In genomic region chr13:25167775-25168174, GRCh38 we compare ENCODE assay signal across 21 cellular contexts. TPM values are rescaled to one million over a fixed set of nuclear protein-coding genes. Genes with fewer than 3 reads are reported as not detected.
DNase-seq lines count a peak whose midpoint lies in the region; ATAC-seq and TF ChIP-seq lines count a peak whose summit lies in the region.
"Had no signal": no experiment of that assay in that cellular context is flagged by ENCODE, and none has a peak within 500 bp of the region (broad histone marks: within the 10 kb centered on the region; RNA-seq: fewer than 3 reads in every experiment).

No MANE protein-coding gene starts in this region.

- no peak overlapping the region for H2AFZ ChIP-seq in neural cell (ENCODE audit: low read depth, low read length)
- H2AFZ ChIP-seq: GM23338 had no signal

- no peaks in the 10 kb centered on the region for H3K27me3 ChIP-seq in neural cell (ENCODE audit: insufficient read depth, low read depth, low read length)
- H3K27me3 ChIP-seq in H7 (ENCODE audit: control insufficient read depth, insufficient read depth, low read length): peaks cover 36% of the 10 kb centered on the region

- H3K27ac ChIP-seq in neural cell (ENCODE audit: low read length): peak overlapping the region; percentile 98
- H3K27ac ChIP-seq: A549, BLaER1 had no signal

- H3K9me3 ChIP-seq in neural cell (ENCODE audit: low read length): no peaks in the 10 kb centered on the region
- H3K9me3 ChIP-seq: A549, SK-N-SH had no signal

- TF ChIP-seq RAD21 in neural cell (conservative IDR thresholded peaks at IDR 0.05): no peak

- POLR2A ChIA-PET in HEK293T (lab: Yijun Ruan, JAX): no interaction called here

- DNase-seq in G401 (ENCODE audit: low spot score): peak; percentile 49
- DNase-seq in NCI-H82 treated with DMSO at 0.1 percent for 48 hours (lab: John Stamatoyannopoulos, UW; ENCODE audit: unreplicated experiment): peak; percentile 81
- DNase-seq in cerebellar cortex (ENCODE audit: low spot score): peak; percentile 45
- no peak for DNase-seq in midbrain (lab: John Stamatoyannopoulos, UW)
- no peak for DNase-seq in H7
- no peak for DNase-seq in HEK293T (ENCODE audit: extremely low spot score)
- DNase-seq: CD4-positive, alpha-beta memory T cell; MM.1S; NCI-H1092 treated with DMSO at 0.1 percent for 48 hours; NCI-H2081 treated with DMSO at 0.1 percent for 48 hours; NCI-H510A; Right ventricle myocardium superior; SK-N-SH had no signal

- peaks cover 7% of the 10 kb centered on the region for H3F3A ChIP-seq in neural cell (ENCODE audit: insufficient read depth, low read length, poor library complexity, severe bottlenecking)

- ATAC-seq in HG02759 (IDR thresholded peaks at IDR 0.05; ENCODE audit: unreplicated experiment): no peak
- ATAC-seq: A549, GM12878, GM23338, HCT116 had no signal

- peak overlapping the region; percentile 52 for H3K9ac ChIP-seq in neural cell (ENCODE audit: low read length)
- H3K9ac ChIP-seq: BLaER1, SK-N-SH had no signal

- peaks cover 60% of the 10 kb centered on the region for H3K79me2 ChIP-seq in neural cell (replicated peaks; ENCODE audit: insufficient read depth, low read length)

- no peak for TF ChIP-seq EP300 in neural cell (conservative IDR thresholded peaks at IDR 0.05; ENCODE audit: poor library complexity, severe bottlenecking)

- TF ChIP-seq CTCF in neural cell (IDR thresholded peaks at IDR 0.05; ENCODE audit: poor library complexity, severe bottlenecking): no peak

- H3K4me2 ChIP-seq in neural cell (ENCODE audit: low read length): peak overlapping the region; percentile 88
- H3K4me2 ChIP-seq: A549, BLaER1, GM23338, SK-N-SH had no signal

- CTCF ChIA-PET in HEK293T (lab: Yijun Ruan, JAX): no interaction called here

- no peaks in the 10 kb centered on the region for H3K9me2 ChIP-seq in neural cell (ENCODE audit: insufficient read depth, low read length)
- H3K9me2 ChIP-seq: SK-N-SH had no signal

- in situ Hi-C loops in G401 (cut with HindIII; ENCODE audit: low sequenced_read_pairs): no loop called here

- H4K20me1 ChIP-seq in neural cell (ENCODE audit: insufficient read depth): no peaks in the 10 kb centered on the region
- H4K20me1 ChIP-seq: BLaER1 had no signal

- H3K4me3 ChIP-seq in neural cell (ENCODE audit: low read length) (peak overlapping the region; percentile 72), H7 (ENCODE audit: insufficient read depth, low read depth, low read length) (no peak overlapping the region)
- H3K4me3 ChIP-seq: A549, BLaER1, GM12878, GM23338 had no signal

- H3K36me3 ChIP-seq in neural cell (ENCODE audit: insufficient read depth, low read length) (peaks cover 9% of the 10 kb centered on the region), H7 (replicated peaks; ENCODE audit: control insufficient read depth, insufficient read depth, low read length) (no peaks in the 10 kb centered on the region)
- H3K36me3 ChIP-seq: BLaER1 had no signal

TF ChIP-seq in neural cell, 6 proteins besides CTCF, POLR2A, EP300 and RAD21:
- no peak for TF ChIP-seq MXI1 (conservative IDR thresholded peaks at IDR 0.05; ENCODE audit: poor library complexity, severe bottlenecking)
- no peak for TF ChIP-seq REST (IDR thresholded peaks at IDR 0.05; ENCODE audit: borderline replicate concordance)
- no peak for TF ChIP-seq TAF1 (IDR thresholded peaks at IDR 0.05; ENCODE audit: low read depth)

TF ChIP-seq in HEK293T, 16 proteins besides CTCF, POLR2A, EP300 and RAD21:
- no peak for TF ChIP-seq SUZ12 (IDR thresholded peaks at IDR 0.05)
- TF ChIP-seq FOXK2 (IDR thresholded peaks at IDR 0.05): no peak
- no peak for TF ChIP-seq SP1 (IDR thresholded peaks at IDR 0.05)
- no peak for TF ChIP-seq TARDBP (IDR thresholded peaks at IDR 0.05)
TF ChIP-seq in HEK293T: peak in this region for 0.

RNA-seq across cellular contexts. Expression of gene AMER2, which starts 4.3 kb away (rescaled TPM):
- not detected in 2 replicates for total RNA-seq in G401 (2014; rRNA removed; shearing (Covaris generic))
- polyA plus RNA-seq in neural cell: 32.9 and 33.2 TPM in 2 replicates
- polyA minus RNA-seq in neural cell: 99.3 and 106 TPM in 2 replicates
- 0.15 and 0.17 TPM in 2 replicates for total RNA-seq in H7 (2014; rRNA removed; shearing (Covaris generic))
- total RNA-seq: CD4-positive, alpha-beta memory T cell; LHCN-M2; Right ventricle myocardium superior had no signal
- polyA plus RNA-seq: A549; CD4-positive, alpha-beta memory T cell; SK-N-SH had no signal

Comparison
In these comparisons a context has a peak if more than half of its experiments do, and no peak if none do; other contexts are left out.
1. DNase-seq: peak in G401 (single experiment), NCI-H82 treated with DMSO at 0.1 percent for 48 hours (single experiment) and cerebellar cortex (single experiment); none in midbrain (single experiment), H7 (single experiment) and HEK293T (single experiment).